Comparison of ENCODE assay signal across 9 cellular contexts in the genomic region with DNA sequence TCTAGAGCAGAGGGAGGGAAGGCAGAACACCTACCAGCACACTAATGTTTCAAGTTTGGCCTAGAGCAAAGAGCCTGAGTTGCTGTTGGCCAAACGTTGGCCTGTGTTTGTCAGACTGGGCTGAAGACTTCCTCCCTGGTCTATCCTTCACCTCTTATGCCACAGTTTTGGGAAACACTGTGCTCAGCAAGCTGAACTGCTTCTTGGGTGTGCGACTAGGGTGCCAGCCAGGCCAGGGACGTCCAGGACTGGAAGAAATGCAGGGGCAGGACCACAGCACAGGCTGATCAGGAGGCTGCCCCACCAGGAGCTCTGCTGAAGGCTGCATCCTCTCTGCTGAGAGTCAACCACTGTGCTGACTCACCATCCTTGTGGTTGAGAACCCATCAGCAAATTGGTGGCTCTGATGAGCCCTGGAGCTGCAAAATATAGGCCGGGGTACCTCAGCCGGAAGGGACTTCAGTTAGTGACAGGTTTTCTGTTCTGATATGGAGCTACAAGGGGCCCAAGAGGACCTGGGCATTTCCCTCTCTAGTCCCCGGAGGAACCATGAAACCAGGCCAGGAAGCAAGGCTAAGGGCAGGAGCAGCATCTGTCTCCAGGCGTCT.
DNase-seq lines count a peak whose midpoint lies in the region; ATAC-seq and TF ChIP-seq lines count a peak whose summit lies in the region.
"Had no signal": no experiment of that assay in that cellular context is flagged by ENCODE, and none has a peak within 500 bp of the region (broad histone marks: within the 10 kb centered on the region; RNA-seq: fewer than 3 reads in every experiment).

No MANE protein-coding gene starts in this region.

- no peak for TF ChIP-seq POLR2A in stomach (IDR thresholded peaks at IDR 0.05)

- no peak for TF ChIP-seq CTCF in fibroblast of mammary gland (conservative IDR thresholded peaks at IDR 0.05; ENCODE audit: control insufficient read depth, insufficient read depth, low read depth, low read length)
- TF ChIP-seq CTCF in stomach (IDR thresholded peaks at IDR 0.05), result no peak

- H3K4me1 ChIP-seq in stomach, result peaks cover 0 to 6% (median 0%) of the 10 kb centered on the region in 4 donors

- no peaks in the 10 kb centered on the region for H3K36me3 ChIP-seq in stomach

- H3K27me3 ChIP-seq in stomach, result no peaks in the 10 kb centered on the region

- DNase-seq in activated CD4-positive, alpha-beta T cell treated with anti-CD3 and anti-CD28 coated beads for 1 hour, result peak; percentile 53
- peak; percentile 47 for DNase-seq in fibroblast of mammary gland (ENCODE audit: low read depth)
- DNase-seq in stomach, result peak; percentile 31
- DNase-seq in 8988T, result no peak
- no peak for DNase-seq in NCI-H2081 (lab: John Stamatoyannopoulos, UW)
- DNase-seq in NCI-H345 treated with DMSO at 0.1 percent for 48 hours (lab: John Stamatoyannopoulos, UW; ENCODE audit: unreplicated experiment), result no peak

- 56 to 86% (median 69%) methylated on average over 6 to 7 of the region's 7 CpGs for WGBS in stomach, 5 donors

- peak; percentile 56 for ATAC-seq in GM19023 (IDR thresholded peaks at IDR 0.05; ENCODE audit: unreplicated experiment)
- peak; percentile 45 for ATAC-seq in HG03108 (IDR thresholded peaks at IDR 0.05; ENCODE audit: unreplicated experiment)
- ATAC-seq: Panc1 had no signal

- H3K4me3 ChIP-seq in fibroblast of mammary gland (ENCODE audit: control insufficient read depth, low read depth, low read length) (no peak overlapping the region), stomach (no peak overlapping the region)

- H3K9me3 ChIP-seq in stomach, result no peaks in the 10 kb centered on the region

- intact Hi-C loops in stomach (cut with DNase I; ENCODE audit: low total_unique reads), result loop anchor here (10.0 kb wide), 1 partner anchor 251 kb away; no protein-coding TSS in a partner anchor

- H3K27ac ChIP-seq in stomach, result peak overlapping the region in 1 of 5 donors; percentile 35

- TF ChIP-seq EP300 in stomach (IDR thresholded peaks at IDR 0.05), result no peak

Comparison
In these comparisons a context has a peak if more than half of its experiments do, and no peak if none do; other contexts are left out.
1. DNase-seq: peak in activated CD4-positive, alpha-beta T cell treated with anti-CD3 and anti-CD28 coated beads for 1 hour (single experiment), fibroblast of mammary gland (single experiment) and stomach (single experiment); none in 8988T (single experiment), NCI-H2081 (0 of 2) and NCI-H345 treated with DMSO at 0.1 percent for 48 hours (single experiment).